ENCODE assay signal across 14 cellular contexts in the genomic region with DNA sequence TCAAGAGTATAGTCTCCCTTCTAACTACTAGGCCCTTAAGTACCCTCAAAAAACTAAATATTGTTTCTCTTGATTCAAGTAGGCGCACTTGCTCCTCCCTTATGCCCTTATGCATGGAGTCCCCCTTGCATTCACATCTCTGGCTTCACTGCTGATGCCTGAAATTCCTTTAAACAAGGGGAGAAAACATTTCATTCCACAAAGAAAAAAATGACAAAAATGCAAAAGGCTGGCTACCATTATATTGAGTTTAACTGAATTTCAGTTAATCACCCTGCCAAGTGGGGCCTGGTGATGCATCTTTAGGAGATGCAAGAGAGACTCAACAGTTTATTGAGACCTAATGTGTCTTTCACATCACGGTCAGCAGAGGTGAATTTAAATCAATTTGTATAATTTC. TPM values are rescaled to one million over a fixed set of nuclear protein-coding genes. Genes with fewer than 3 reads are reported as not detected.
DNase-seq lines count a peak whose midpoint lies in the region; ATAC-seq, FAIRE-seq and TF ChIP-seq lines count a peak whose summit lies in the region.
"Had no signal": no experiment of that assay in that cellular context is flagged by ENCODE, and none has a peak within 500 bp of the region (broad histone marks: within the 10 kb centered on the region; RNA-seq: fewer than 3 reads in every experiment).

No MANE protein-coding gene starts in this region.

- peaks cover 12% of the 10 kb centered on the region for H3K4me1 Mint-ChIP-seq in activated CD4-positive, alpha-beta T cell treated with anti-CD3 and anti-CD28 coated beads, Interleukin-2, amount 10 ng/mL, durations not matched to agents 24 days and 14 days
- H3K4me1 Mint-ChIP-seq in astrocyte (ENCODE audit: low read depth, unreplicated experiment) = peaks cover 8% of the 10 kb centered on the region
- peaks cover 4 to 10% (median 7%) of the 10 kb centered on the region in 4 donors for H3K4me1 Mint-ChIP-seq in naive thymus-derived CD8-positive, alpha-beta T cell
- H3K4me1 Mint-ChIP-seq: brain, endodermal cell had no signal

- no peak overlapping the region for H2AFZ ChIP-seq in astrocyte (ENCODE audit: low read depth, low read length)

- TF ChIP-seq CTCF in HEK293 (tag by site-specific recombination; IDR thresholded peaks at IDR 0.05) = no peak
- TF ChIP-seq CTCF in astrocyte (IDR thresholded peaks at IDR 0.05; ENCODE audit: insufficient read depth, low read depth, low read length) = no peak
- no peak for TF ChIP-seq CTCF in GM20000 (IDR thresholded peaks at IDR 0.05; ENCODE audit: extremely low read depth, missing control alignments)
- TF ChIP-seq CTCF in foreskin fibroblast (IDR thresholded peaks at IDR 0.05; ENCODE audit: low read depth, low read length) = no peak

- no peaks in the 10 kb centered on the region for H3K9me3 Mint-ChIP-seq in activated CD4-positive, alpha-beta T cell treated with anti-CD3 and anti-CD28 coated beads, Interleukin-2, amount 10 ng/mL, durations not matched to agents 24 days and 14 days
- no peaks in the 10 kb centered on the region for H3K9me3 Mint-ChIP-seq in astrocyte (ENCODE audit: unreplicated experiment)
- H3K9me3 Mint-ChIP-seq in naive thymus-derived CD8-positive, alpha-beta T cell = no peaks in the 10 kb centered on the region
- H3K9me3 Mint-ChIP-seq: brain, endodermal cell had no signal

- H3K27me3 ChIP-seq in astrocyte (ENCODE audit: insufficient read depth, low read length) = no peaks in the 10 kb centered on the region

- ATAC-seq in naive thymus-derived CD8-positive, alpha-beta T cell = no peak

- intact Hi-C loops in activated CD4-positive, alpha-beta T cell treated with anti-CD3 and anti-CD28 coated beads, Interleukin-2, amount 10 ng/mL, durations not matched to agents 24 days and 14 days (cut with micrococcal nuclease) = no loop called here

- H3K4me3 Mint-ChIP-seq in activated CD4-positive, alpha-beta T cell treated with anti-CD3 and anti-CD28 coated beads, Interleukin-2, amount 10 ng/mL, durations not matched to agents 24 days and 14 days = no peak overlapping the region
- H3K4me3 Mint-ChIP-seq in astrocyte (ENCODE audit: unreplicated experiment) = no peak overlapping the region
- no peak overlapping the region for H3K4me3 Mint-ChIP-seq in naive thymus-derived CD8-positive, alpha-beta T cell
- H3K4me3 Mint-ChIP-seq: brain, endodermal cell had no signal

- H3K4me3 ChIP-seq in HEK293 (ENCODE audit: low read depth, low read length) = no peak overlapping the region
- no peak overlapping the region for H3K4me3 ChIP-seq in astrocyte (ENCODE audit: insufficient read depth, low read depth, low read length)
- no peak overlapping the region for H3K4me3 ChIP-seq in foreskin fibroblast (ENCODE audit: low read depth in 1 of 2, low read length in 2 of 2)

- H3K27me3 Mint-ChIP-seq in activated CD4-positive, alpha-beta T cell treated with anti-CD3 and anti-CD28 coated beads, Interleukin-2, amount 10 ng/mL, durations not matched to agents 24 days and 14 days = no peaks in the 10 kb centered on the region
- no peaks in the 10 kb centered on the region for H3K27me3 Mint-ChIP-seq in astrocyte (ENCODE audit: low read depth, unreplicated experiment)
- H3K27me3 Mint-ChIP-seq in naive thymus-derived CD8-positive, alpha-beta T cell = no peaks in the 10 kb centered on the region
- H3K27me3 Mint-ChIP-seq: brain had no signal

- no peak for FAIRE-seq in astrocyte (lab: Jason Lieb, UNC)

- H3K27ac ChIP-seq in HEK293 (ENCODE audit: extremely low read depth, low read depth, low read length) (peak overlapping the region; percentile 8; the same call in 1 of the 2 replicates), astrocyte (ENCODE audit: low read depth, low read length) (no peak overlapping the region)

- no peak for DNase-seq in activated CD4-positive, alpha-beta T cell treated with anti-CD3 and anti-CD28 coated beads, Interleukin-2, amount 10 ng/mL, durations not matched to agents 24 days and 14 days
- DNase-seq in activated CD4-positive, alpha-beta T cell treated with anti-CD3 and anti-CD28 coated beads for 1 hour = no peak
- DNase-seq in astrocyte (ENCODE audit: low read depth) = peak; percentile 55
- no peak for DNase-seq in naive thymus-derived CD8-positive, alpha-beta T cell
- DNase-seq in GM20000 (ENCODE audit: low spot score) = no peak
- no peak for DNase-seq in foreskin fibroblast
- DNase-seq in GM19238 (ENCODE audit: insufficient read length, low spot score) = no peak
- DNase-seq: endodermal cell, midbrain, NCI-H2171, posterior cingulate gyrus, Right ventricle myocardium superior had no signal

- H3K9me3 ChIP-seq in HEK293 (ENCODE audit: control insufficient read depth, insufficient read depth, low read depth, low read length) (no peaks in the 10 kb centered on the region), astrocyte (ENCODE audit: insufficient read depth, low read depth, low read length) (no peaks in the 10 kb centered on the region)

- POLR2A ChIA-PET in HEK293 (lab: Yijun Ruan, JAX) = no interaction called here
- POLR2A ChIA-PET in naive thymus-derived CD8-positive, alpha-beta T cell (lab: Charles Lee) = no interaction called here

- CTCF ChIA-PET in HEK293 (lab: Yijun Ruan, JAX) = no interaction called here

- no peaks in the 10 kb centered on the region for H3K4me1 ChIP-seq in HEK293 (ENCODE audit: control insufficient read depth, insufficient read depth, low read length)
- peaks cover 5% of the 10 kb centered on the region for H3K4me1 ChIP-seq in astrocyte (ENCODE audit: insufficient read depth, low read length)

- no peaks in the 10 kb centered on the region for H3K79me2 ChIP-seq in astrocyte (ENCODE audit: insufficient read depth, low read length)

- H3K36me3 ChIP-seq in HEK293 (ENCODE audit: control insufficient read depth in 2 of 2, insufficient read depth in 1 of 2, low read length in 2 of 2) (peaks cover 90 to 97% of the 10 kb centered on the region in 2 experiments), astrocyte (ENCODE audit: insufficient read depth, low read length) (peaks cover 26% of the 10 kb centered on the region)

- H3K9ac ChIP-seq in astrocyte (ENCODE audit: low read length) = no peak overlapping the region

- H3K27ac Mint-ChIP-seq in activated CD4-positive, alpha-beta T cell treated with anti-CD3 and anti-CD28 coated beads, Interleukin-2, amount 10 ng/mL, durations not matched to agents 24 days and 14 days = peak overlapping the region; percentile 31
- H3K27ac Mint-ChIP-seq in astrocyte (ENCODE audit: unreplicated experiment) = peak overlapping the region; percentile 9
- H3K27ac Mint-ChIP-seq in naive thymus-derived CD8-positive, alpha-beta T cell = peak overlapping the region in 8 of 10 donors; percentile 3 to 79 (median 52)
- H3K27ac Mint-ChIP-seq: endodermal cell had no signal

- H3K36me3 Mint-ChIP-seq in activated CD4-positive, alpha-beta T cell treated with anti-CD3 and anti-CD28 coated beads, Interleukin-2, amount 10 ng/mL, durations not matched to agents 24 days and 14 days (ENCODE audit: low read depth) = peaks cover 60% of the 10 kb centered on the region
- H3K36me3 Mint-ChIP-seq in astrocyte (ENCODE audit: low read depth, unreplicated experiment) = peaks cover 10% of the 10 kb centered on the region
- H3K36me3 Mint-ChIP-seq in naive thymus-derived CD8-positive, alpha-beta T cell = peaks cover under 1 to 95% (median 24%) of the 10 kb centered on the region in 3 donors

- no peaks in the 10 kb centered on the region for H4K20me1 ChIP-seq in astrocyte (ENCODE audit: insufficient read depth, low read length)

- H3K4me2 ChIP-seq in astrocyte (ENCODE audit: low read length) = no peak overlapping the region

TF ChIP-seq in HEK293, 187 proteins besides CTCF, POLR2A, EP300 and RAD21:
- TF ChIP-seq, protein P1, sequence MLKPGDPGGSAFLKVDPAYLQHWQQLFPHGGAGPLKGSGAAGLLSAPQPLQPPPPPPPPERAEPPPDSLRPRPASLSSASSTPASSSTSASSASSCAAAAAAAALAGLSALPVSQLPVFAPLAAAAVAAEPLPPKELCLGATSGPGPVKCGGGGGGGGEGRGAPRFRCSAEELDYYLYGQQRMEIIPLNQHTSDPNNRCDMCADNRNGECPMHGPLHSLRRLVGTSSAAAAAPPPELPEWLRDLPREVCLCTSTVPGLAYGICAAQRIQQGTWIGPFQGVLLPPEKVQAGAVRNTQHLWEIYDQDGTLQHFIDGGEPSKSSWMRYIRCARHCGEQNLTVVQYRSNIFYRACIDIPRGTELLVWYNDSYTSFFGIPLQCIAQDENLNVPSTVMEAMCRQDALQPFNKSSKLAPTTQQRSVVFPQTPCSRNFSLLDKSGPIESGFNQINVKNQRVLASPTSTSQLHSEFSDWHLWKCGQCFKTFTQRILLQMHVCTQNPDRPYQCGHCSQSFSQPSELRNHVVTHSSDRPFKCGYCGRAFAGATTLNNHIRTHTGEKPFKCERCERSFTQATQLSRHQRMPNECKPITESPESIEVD (tag by site-specific recombination; IDR thresholded peaks at IDR 0.05) = peak; percentile 16; the same call in 1 of the 2 replicates
- TF ChIP-seq HOXD13 (CRISPR knock-in tag; IDR thresholded peaks at IDR 0.05; ENCODE audit: borderline replicate concordance) = no peak

RNA-seq across cellular contexts. Expression of a gene that starts 35.6 kb away (rescaled TPM):
- total RNA-seq in activated CD4-positive, alpha-beta T cell treated with anti-CD3 and anti-CD28 coated beads, Interleukin-2, amount 10 ng/mL, durations not matched to agents 24 days and 14 days = 43.2 and 46.4 TPM in 2 replicates
- 7.6 and 8.0 TPM in 2 replicates for total RNA-seq in astrocyte
- 100 to 1,000 TPM; 128 to 138 TPM for total RNA-seq in naive thymus-derived CD8-positive, alpha-beta T cell
- 100 to 1,000 TPM; 134 to 198 (median 182) TPM for polyA plus RNA-seq in naive thymus-derived CD8-positive, alpha-beta T cell

RNA-seq across cellular contexts. Expression of a gene that starts 42.8 kb away (rescaled TPM):
- 30.2 and 31.5 TPM in 2 replicates for total RNA-seq in activated CD4-positive, alpha-beta T cell treated with anti-CD3 and anti-CD28 coated beads, Interleukin-2, amount 10 ng/mL, durations not matched to agents 24 days and 14 days
- 2.2 and 2.6 TPM in 2 replicates for total RNA-seq in astrocyte
- total RNA-seq in naive thymus-derived CD8-positive, alpha-beta T cell = 1 to 10 TPM; 5.6 to 5.9 TPM
- polyA plus RNA-seq in naive thymus-derived CD8-positive, alpha-beta T cell = 1 to 10 TPM in 2 of 3 donors, under 1 TPM in 1; 0.95 to 1.5 (median 1.5) TPM
